Comparison of ENCODE assay signal across 9 cellular contexts in genomic region chr4:152255437-152255836, GRCh38.
DNase-seq lines count a peak whose midpoint lies in the region; ATAC-seq, FAIRE-seq and TF ChIP-seq lines count a peak whose summit lies in the region.
"Had no signal": no experiment of that assay in that cellular context is flagged by ENCODE, and none has a peak within 500 bp of the region (broad histone marks: within the 10 kb centered on the region; RNA-seq: fewer than 3 reads in every experiment).

No MANE protein-coding gene starts in this region.

- TF ChIP-seq CTCF in fibroblast of pulmonary artery (IDR thresholded peaks at IDR 0.05; ENCODE audit: low read length, missing control alignments), result no peak

- no peak for FAIRE-seq in H54 (lab: Jason Lieb, UNC)
- FAIRE-seq: colon had no signal

- H3K27ac Mint-ChIP-seq in activated CD4-positive, alpha-beta T cell treated with anti-CD3 and anti-CD28 coated beads, Interleukin-2, amount 10 ng/mL, durations not matched to agents 24 days and 14 days, result no peak overlapping the region
- H3K27ac Mint-ChIP-seq in stimulated activated naive CD8-positive, alpha-beta T cell treated with anti-CD3 and anti-CD28 coated beads, Interleukin-15, Interleukin-2, amounts not matched to agents 100 ng/mL and 50 ng/mL, for 24 hours, result peak overlapping the region; percentile 53

- peak; percentile 44 for DNase-seq in EH (ENCODE audit: low read depth)
- peak; percentile 82 for DNase-seq in Jurkat, Clone E6-1 (ENCODE audit: low read depth, low spot score)
- peak; percentile 90 for DNase-seq in activated CD4-positive, alpha-beta T cell treated with anti-CD3 and anti-CD28 coated beads, Interleukin-2, amount 10 ng/mL, durations not matched to agents 24 days and 14 days
- DNase-seq in fibroblast of pulmonary artery (ENCODE audit: low read depth), result peak; percentile 14
- no peak for DNase-seq in H54 (ENCODE audit: insufficient read length, low spot score)
- DNase-seq in ACHN, result no peak

- H3K4me3 Mint-ChIP-seq in activated CD4-positive, alpha-beta T cell treated with anti-CD3 and anti-CD28 coated beads, Interleukin-2, amount 10 ng/mL, durations not matched to agents 24 days and 14 days, result no peak overlapping the region
- no peak overlapping the region for H3K4me3 Mint-ChIP-seq in stimulated activated naive CD8-positive, alpha-beta T cell treated with anti-CD3 and anti-CD28 coated beads, Interleukin-15, Interleukin-2, amounts not matched to agents 100 ng/mL and 50 ng/mL, for 24 hours

- H3K27me3 Mint-ChIP-seq in activated CD4-positive, alpha-beta T cell treated with anti-CD3 and anti-CD28 coated beads, Interleukin-2, amount 10 ng/mL, durations not matched to agents 24 days and 14 days, result no peaks in the 10 kb centered on the region
- no peaks in the 10 kb centered on the region for H3K27me3 Mint-ChIP-seq in stimulated activated naive CD8-positive, alpha-beta T cell treated with anti-CD3 and anti-CD28 coated beads, Interleukin-15, Interleukin-2, amounts not matched to agents 100 ng/mL and 50 ng/mL, for 24 hours

- H3K36me3 Mint-ChIP-seq in activated CD4-positive, alpha-beta T cell treated with anti-CD3 and anti-CD28 coated beads, Interleukin-2, amount 10 ng/mL, durations not matched to agents 24 days and 14 days (ENCODE audit: low read depth), result peaks cover 7% of the 10 kb centered on the region
- H3K36me3 Mint-ChIP-seq in stimulated activated naive CD8-positive, alpha-beta T cell treated with anti-CD3 and anti-CD28 coated beads, Interleukin-15, Interleukin-2, amounts not matched to agents 100 ng/mL and 50 ng/mL, for 24 hours (ENCODE audit: low read depth), result no peaks in the 10 kb centered on the region

- H3K9me3 Mint-ChIP-seq in activated CD4-positive, alpha-beta T cell treated with anti-CD3 and anti-CD28 coated beads, Interleukin-2, amount 10 ng/mL, durations not matched to agents 24 days and 14 days, result peaks cover 15% of the 10 kb centered on the region
- peaks cover 4% of the 10 kb centered on the region for H3K9me3 Mint-ChIP-seq in stimulated activated naive CD8-positive, alpha-beta T cell treated with anti-CD3 and anti-CD28 coated beads, Interleukin-15, Interleukin-2, amounts not matched to agents 100 ng/mL and 50 ng/mL, for 24 hours

- in situ Hi-C loops in ACHN (cut with HindIII; ENCODE audit: low pct_ligation_motif_present, low pct_unique_long_range_greater_than_20kb, low sequenced_read_pairs), result no loop called here

- intact Hi-C loops in activated CD4-positive, alpha-beta T cell treated with anti-CD3 and anti-CD28 coated beads, Interleukin-2, amount 10 ng/mL, durations not matched to agents 24 days and 14 days (cut with micrococcal nuclease), result loop anchor here (1.0 to 10.0 kb wide), 6 partner anchors 35 to 493 kb away; partner anchors contain the start of gene GATB

- H3K4me1 Mint-ChIP-seq in activated CD4-positive, alpha-beta T cell treated with anti-CD3 and anti-CD28 coated beads, Interleukin-2, amount 10 ng/mL, durations not matched to agents 24 days and 14 days, result peaks cover 14% of the 10 kb centered on the region
- H3K4me1 Mint-ChIP-seq in stimulated activated naive CD8-positive, alpha-beta T cell treated with anti-CD3 and anti-CD28 coated beads, Interleukin-15, Interleukin-2, amounts not matched to agents 100 ng/mL and 50 ng/mL, for 24 hours (ENCODE audit: low read depth), result no peaks in the 10 kb centered on the region

- H3K4me3 ChIP-seq in Jurkat, Clone E6-1 (ENCODE audit: low read length), result no peak overlapping the region
- no peak overlapping the region for H3K4me3 ChIP-seq in fibroblast of pulmonary artery (replicated peaks; ENCODE audit: low read depth, low read length)

- no peak for TF ChIP-seq POLR2A in H54 (IDR thresholded peaks at IDR 0.05; ENCODE audit: low read depth, low read length)

- ATAC-seq in GM21528 (IDR thresholded peaks at IDR 0.05; ENCODE audit: low FRiP score, unreplicated experiment), result peak; percentile 84

Comparison
In these comparisons a context has a peak if more than half of its experiments do, and no peak if none do; other contexts are left out.
1. DNase-seq: peak in EH (single experiment), Jurkat, Clone E6-1 (single experiment), activated CD4-positive, alpha-beta T cell treated with anti-CD3 and anti-CD28 coated beads, Interleukin-2, amount 10 ng/mL, durations not matched to agents 24 days and 14 days (single experiment) and fibroblast of pulmonary artery (single experiment); none in H54 (single experiment) and ACHN (single experiment).